22 cellular contexts compared by ENCODE assay signal in genomic region chr1:46411010-46411405, GRCh38.
"Had no signal": no experiment of that assay in that cellular context is flagged by ENCODE, and none has a peak within 500 bp of the region (broad histone marks: within the 10 kb centered on the region; RNA-seq: fewer than 3 reads in every experiment).

No MANE protein-coding gene starts in this region.

- ATAC-seq: heart left ventricle; left lung; naive thymus-derived CD4-positive, alpha-beta T cell; stimulated activated effector memory CD8-positive, alpha-beta T cell treated with anti-CD3 and anti-CD28 coated beads, Interleukin-12 subunit alpha, Interleukin-12 subunit beta, amount 100 ng/mL, for 72 hours; stimulated activated naive CD8-positive, alpha-beta T cell treated with anti-CD3 and anti-CD28 coated beads, Interleukin-15, Interleukin-2, amounts not matched to agents 100 U/mL and 50 U/mL, for 24 hours had no signal

- H3K36me3 Mint-ChIP-seq: stimulated activated effector memory CD8-positive, alpha-beta T cell treated with anti-CD3 and anti-CD28 coated beads, Interleukin-12 subunit alpha, Interleukin-12 subunit beta, amount 100 ng/mL, for 72 hours had no signal

- H3K4me1 ChIP-seq: colonic mucosa had no signal

- H3K36me3 ChIP-seq: colonic mucosa, heart left ventricle, right atrium auricular region, sigmoid colon had no signal

- H3K9me3 Mint-ChIP-seq: naive thymus-derived CD4-positive, alpha-beta T cell; stimulated activated effector memory CD8-positive, alpha-beta T cell treated with anti-CD3 and anti-CD28 coated beads, Interleukin-12 subunit alpha, Interleukin-12 subunit beta, amount 100 ng/mL, for 72 hours had no signal

- H3K4me3 Mint-ChIP-seq: naive thymus-derived CD4-positive, alpha-beta T cell; stimulated activated effector memory CD8-positive, alpha-beta T cell treated with anti-CD3 and anti-CD28 coated beads, Interleukin-12 subunit alpha, Interleukin-12 subunit beta, amount 100 ng/mL, for 72 hours had no signal

- FAIRE-seq: endothelial cell of umbilical vein had no signal

- H3K4me2 ChIP-seq: smooth muscle cell had no signal

- H3K27ac Mint-ChIP-seq: naive thymus-derived CD4-positive, alpha-beta T cell had no signal

- H3K27me3 ChIP-seq: colonic mucosa, heart left ventricle, left lung, right atrium auricular region, sigmoid colon, suprapubic skin, thyroid gland, upper lobe of left lung, vagina had no signal

- DNase-seq: colonic mucosa; dermis blood vessel endothelial cell; erythroblast; foreskin melanocyte; hippocampal formation; mesendoderm; naive thymus-derived CD4-positive, alpha-beta T cell; sigmoid colon; stimulated activated CD4-positive, alpha-beta T cell treated with anti-CD3 and anti-CD28 coated beads, Interleukin-4, amount 100 ng/mL, for 1 hour; stimulated activated CD8-positive, alpha-beta memory T cell treated with anti-CD3 and anti-CD28 coated beads, Interleukin-4, amount 100 ng/mL, for 48 hours; stimulated activated naive CD8-positive, alpha-beta T cell treated with anti-CD3 and anti-CD28 coated beads, Interleukin-15, Interleukin-2, amounts not matched to agents 100 U/mL and 50 U/mL, for 24 hours; thyroid gland; upper lobe of left lung had no signal

- H3K27ac ChIP-seq: colonic mucosa, heart left ventricle, left lung, right atrium auricular region, sigmoid colon, suprapubic skin, thyroid gland, upper lobe of left lung, vagina had no signal

- H3K27me3 Mint-ChIP-seq: naive thymus-derived CD4-positive, alpha-beta T cell had no signal

- H3K9me3 ChIP-seq: colonic mucosa, heart left ventricle, left lung, right atrium auricular region, sigmoid colon, suprapubic skin, thyroid gland, upper lobe of left lung, vagina had no signal

- H3K4me3 ChIP-seq: colonic mucosa, heart left ventricle, left lung, lung, right atrium auricular region, sigmoid colon, smooth muscle cell, suprapubic skin, thyroid gland, upper lobe of left lung, vagina had no signal
